ENCODE assay signal across 1 cellular context in genomic region chr5:5340206-5340729, GRCh38.
TF ChIP-seq lines count a peak whose summit lies in the region.

No MANE protein-coding gene starts in this region.

TF ChIP-seq in K562, 482 proteins besides CTCF, POLR2A, EP300 and RAD21 (continued from another document and continues in another):
- peak; percentile 76 for TF ChIP-seq MGA (IDR thresholded peaks at IDR 0.05)
- no peak for TF ChIP-seq HDAC8 (tag; IDR thresholded peaks at IDR 0.05)
- peak; percentile 57 for TF ChIP-seq CREM (IDR thresholded peaks at IDR 0.05; ENCODE audit: low read depth)
- peak; percentile 53; the same call in 1 of the 2 replicates for TF ChIP-seq DIDO1 (tag; IDR thresholded peaks at IDR 0.05; ENCODE audit: low read depth)
- no peak for TF ChIP-seq CEBPZ (IDR thresholded peaks at IDR 0.05; ENCODE audit: borderline replicate concordance, low read depth, low read length)
- no peak for TF ChIP-seq ZBTB11 (CRISPR knock-in tag; IDR thresholded peaks at IDR 0.05)
- peak in 1 of 2 experiments; percentile 62; a peak in 1 of 4 replicates for TF ChIP-seq TRIM24 (IDR thresholded peaks at IDR 0.05)
- TF ChIP-seq THAP12 (CRISPR knock-in tag; IDR thresholded peaks at IDR 0.05), result no peak
- no peak for TF ChIP-seq BRD4 (IDR thresholded peaks at IDR 0.05)
- TF ChIP-seq BCL6 (CRISPR knock-in tag; IDR thresholded peaks at IDR 0.05), result no peak
- TF ChIP-seq LARP7 (IDR thresholded peaks at IDR 0.05), result no peak
- peak; percentile 98 for TF ChIP-seq FOSL1 (tag; conservative IDR thresholded peaks at IDR 0.05)
- peak; percentile 91 for TF ChIP-seq C11orf30 (IDR thresholded peaks at IDR 0.05; ENCODE audit: low read depth)
- TF ChIP-seq MXI1 (IDR thresholded peaks at IDR 0.05; ENCODE audit: low read depth, low read length), result no peak
- no peak for TF ChIP-seq ZNF398 (CRISPR knock-in tag; IDR thresholded peaks at IDR 0.05)
- TF ChIP-seq E2F1 (CRISPR knock-in tag; IDR thresholded peaks at IDR 0.05), result no peak
- TF ChIP-seq ZNF764 (CRISPR knock-in tag; IDR thresholded peaks at IDR 0.05; ENCODE audit: low read depth), result no peak
- no peak for TF ChIP-seq COPS2 (conservative IDR thresholded peaks at IDR 0.05)
- TF ChIP-seq SFPQ (IDR thresholded peaks at IDR 0.05; ENCODE audit: low read depth, low read length), result no peak
- no peak for TF ChIP-seq ZNF431 (CRISPR knock-in tag; IDR thresholded peaks at IDR 0.05)
- TF ChIP-seq ZNF224 (CRISPR knock-in tag; IDR thresholded peaks at IDR 0.05), result no peak
- 0 out of 2 replicates have a peak, but pooled peaks have one; percentile 29 for TF ChIP-seq ZBTB12 (CRISPR knock-in tag; IDR thresholded peaks at IDR 0.05)
- 0 out of 4 replicates have a peak, but pooled peaks of 1 of the 2 experiments have one; percentile 27 for TF ChIP-seq SRF (CRISPR knock-in tag; IDR thresholded peaks at IDR 0.05)
- TF ChIP-seq HDAC6 (IDR thresholded peaks at IDR 0.05; ENCODE audit: low read depth, low read length), result no peak
- no peak for TF ChIP-seq PHF8 (IDR thresholded peaks at IDR 0.05; ENCODE audit: borderline replicate concordance, low read length)
